ENCODE assay signal across 24 cellular contexts in the genomic region with DNA sequence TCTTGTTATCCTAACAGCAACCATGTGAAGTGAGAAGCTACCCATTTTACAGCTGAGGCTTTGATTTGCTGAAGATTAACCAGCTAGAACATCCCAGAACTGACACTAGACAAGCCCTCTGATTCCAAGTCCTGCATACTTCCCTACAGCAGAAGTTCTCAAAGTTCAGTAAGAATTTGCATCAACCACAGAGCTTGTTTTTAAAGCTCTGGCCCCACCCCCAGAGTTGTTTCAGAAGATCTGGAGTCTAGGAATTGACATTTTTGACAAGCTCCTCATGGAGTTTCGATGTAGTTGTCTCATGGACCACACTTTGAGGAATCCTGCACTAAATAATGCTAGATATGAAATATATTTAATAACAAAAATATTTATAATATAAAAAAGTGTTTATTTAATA.
"Had no signal": no experiment of that assay in that cellular context is flagged by ENCODE, and none has a peak within 500 bp of the region (broad histone marks: within the 10 kb centered on the region; RNA-seq: fewer than 3 reads in every experiment).

No MANE protein-coding gene starts in this region.

- H3K4me1 Mint-ChIP-seq: natural killer cell; stimulated activated memory B cell treated with anti-CD40 and anti-IgM and Interleukin-4, amounts not matched to agents 10 μg/mL and 1 μg/mL and 100 μg/mL, for 72 hours had no signal

- H3K4me3 ChIP-seq: colonic mucosa, esophagus squamous epithelium, heart right ventricle, neural progenitor cell, pancreas, spleen, tibial nerve, upper lobe of right lung, vagina had no signal

- H3K4me3 Mint-ChIP-seq: mesothelial cell of epicardium; natural killer cell; stimulated activated memory B cell treated with anti-CD40 and anti-IgM and Interleukin-4, amounts not matched to agents 10 μg/mL and 1 μg/mL and 100 μg/mL, for 72 hours; stimulated activated naive CD8-positive, alpha-beta T cell treated with anti-CD3 and anti-CD28 coated beads, Interleukin-15, Interleukin-2, amounts not matched to agents 100 ng/mL and 50 ng/mL, for 24 hours had no signal

- H3K4me2 ChIP-seq: neural progenitor cell had no signal

- FAIRE-seq: keratinocyte, pancreas had no signal

- H3K27ac Mint-ChIP-seq: natural killer cell; progenitor cell of endocrine pancreas; stimulated activated memory B cell treated with anti-CD40 and anti-IgM and Interleukin-4, amounts not matched to agents 10 μg/mL and 1 μg/mL and 100 μg/mL, for 72 hours; stimulated activated naive CD8-positive, alpha-beta T cell treated with anti-CD3 and anti-CD28 coated beads, Interleukin-15, Interleukin-2, amounts not matched to agents 100 ng/mL and 50 ng/mL, for 24 hours had no signal

- H3K27me3 ChIP-seq: colonic mucosa, foreskin keratinocyte, neural progenitor cell, pancreas, tibial nerve, upper lobe of right lung, vagina had no signal

- H3K9ac ChIP-seq: neural progenitor cell had no signal

- H3K36me3 ChIP-seq: colonic mucosa, esophagus squamous epithelium, heart right ventricle, neural progenitor cell, pancreas, spleen, tibial nerve, upper lobe of right lung, vagina had no signal

- ATAC-seq: foreskin keratinocyte; heart right ventricle; left lobe of liver; natural killer cell; pancreas; sciatic nerve; stimulated activated memory B cell treated with anti-CD40 and anti-IgM and Interleukin-4, amounts not matched to agents 10 μg/mL and 1 μg/mL and 100 μg/mL, for 72 hours; upper lobe of right lung had no signal

- H3K9me3 Mint-ChIP-seq: mesothelial cell of epicardium; natural killer cell; neural progenitor cell; stimulated activated memory B cell treated with anti-CD40 and anti-IgM and Interleukin-4, amounts not matched to agents 10 μg/mL and 1 μg/mL and 100 μg/mL, for 72 hours; stimulated activated naive CD8-positive, alpha-beta T cell treated with anti-CD3 and anti-CD28 coated beads, Interleukin-15, Interleukin-2, amounts not matched to agents 100 ng/mL and 50 ng/mL, for 24 hours had no signal

- H3K27ac ChIP-seq: colonic mucosa, esophagus squamous epithelium, foreskin keratinocyte, heart right ventricle, neural progenitor cell, pancreas, spleen, tibial nerve, upper lobe of right lung, vagina had no signal

- H3K4me1 ChIP-seq: colonic mucosa, esophagus squamous epithelium, foreskin keratinocyte, heart right ventricle, pancreas, spleen, upper lobe of right lung, vagina had no signal

- H3K36me3 Mint-ChIP-seq: mesothelial cell of epicardium; natural killer cell; neural progenitor cell; stimulated activated memory B cell treated with anti-CD40 and anti-IgM and Interleukin-4, amounts not matched to agents 10 μg/mL and 1 μg/mL and 100 μg/mL, for 72 hours had no signal

- DNase-seq: cerebellar nuclear complex; colonic mucosa; dermis blood vessel endothelial cell; esophagus squamous epithelium; foreskin keratinocyte; heart right ventricle; natural killer cell; nucleus accumbens; pancreas; spleen; stimulated activated CD4-positive, alpha-beta T cell treated with anti-CD3 and anti-CD28 coated beads, Interleukin-15, amount 100 ng/mL, for 24 hours; stimulated activated CD4-positive, alpha-beta T cell treated with anti-CD3 and anti-CD28 coated beads, Interleukin-1b, Interleukin-23, amount 100 ng/mL, for 48 hours; stimulated activated CD4-positive, alpha-beta T cell treated with anti-CD3 and anti-CD28 coated beads, Interleukin-4, amount 100 ng/mL, for 24 hours; upper lobe of right lung had no signal

- H3K9me3 ChIP-seq: colonic mucosa, esophagus squamous epithelium, heart right ventricle, pancreas, spleen, tibial nerve, upper lobe of right lung, vagina had no signal
